ENCODE assay signal across 7 cellular contexts in genomic region chr22:41915035-41915782, GRCh38. TPM values are rescaled to one million over a fixed set of nuclear protein-coding genes. Genes with fewer than 3 reads are reported as not detected.
DNase-seq lines count a peak whose midpoint lies in the region; ATAC-seq, FAIRE-seq and TF ChIP-seq lines count a peak whose summit lies in the region.

SHISA8 (minus strand) TSS chr22:41915074; CDS start chr22:41914667, 407 bp downstream.

- no peaks in the 10 kb centered on the region for H3K79me2 ChIP-seq in astrocyte (ENCODE audit: insufficient read depth, low read length)

- H3K27me3 Mint-ChIP-seq in astrocyte (ENCODE audit: low read depth, unreplicated experiment): peaks cover 50% of the 10 kb centered on the region

- DNase-seq in GM19238 (ENCODE audit: insufficient read length, low spot score): peak; percentile 71
- peak; percentile 54 for DNase-seq in T follicular helper cell (ENCODE audit: low read depth)
- peak; percentile 12 for DNase-seq in astrocyte (ENCODE audit: low read depth)
- DNase-seq in left lobe of liver (ENCODE audit: low spot score): no peak
- DNase-seq in stimulated activated CD8-positive, alpha-beta memory T cell treated with anti-CD3 and anti-CD28 coated beads, Interleukin-15, amount 100 ng/mL, for 48 hours (ENCODE audit: low read depth in 2 of 2): peak; percentile 37 to 43

- H3K27ac Mint-ChIP-seq in astrocyte (ENCODE audit: unreplicated experiment): no peak within 1 kb of the TSS

- peaks cover 5% of the 10 kb centered on the region for H3K4me1 Mint-ChIP-seq in astrocyte (ENCODE audit: low read depth, unreplicated experiment)

- no peak for FAIRE-seq in astrocyte (lab: Jason Lieb, UNC)

- peak within 1 kb of the TSS; percentile 39 for H3K4me2 ChIP-seq in astrocyte (ENCODE audit: low read length)

- peak within 1 kb of the TSS; percentile 40 for H3K4me3 Mint-ChIP-seq in astrocyte (ENCODE audit: unreplicated experiment)

- H3K27me3 ChIP-seq in astrocyte (ENCODE audit: insufficient read depth, low read length): peaks cover 57% of the 10 kb centered on the region

- no peak for TF ChIP-seq CTCF in astrocyte (IDR thresholded peaks at IDR 0.05; ENCODE audit: insufficient read depth, low read depth, low read length)

- no peak within 1 kb of the TSS for H3K4me3 ChIP-seq in astrocyte (ENCODE audit: insufficient read depth, low read depth, low read length)

- H3K9me3 Mint-ChIP-seq in astrocyte (ENCODE audit: unreplicated experiment): no peaks in the 10 kb centered on the region

- H3K9ac ChIP-seq in astrocyte (ENCODE audit: low read length): no peak within 1 kb of the TSS

- no peaks in the 10 kb centered on the region for H3K36me3 Mint-ChIP-seq in astrocyte (ENCODE audit: low read depth, unreplicated experiment)

- ATAC-seq in left lobe of liver (peak; percentile 80), GM19395 (IDR thresholded peaks at IDR 0.05; ENCODE audit: unreplicated experiment) (no peak), HG03378 (IDR thresholded peaks at IDR 0.05; ENCODE audit: unreplicated experiment) (no peak)

- H3K4me1 ChIP-seq in astrocyte (ENCODE audit: insufficient read depth, low read length): peaks cover 18% of the 10 kb centered on the region

- no peak within 1 kb of the TSS for H2AFZ ChIP-seq in astrocyte (ENCODE audit: low read depth, low read length)

- no peaks in the 10 kb centered on the region for H3K9me3 ChIP-seq in astrocyte (ENCODE audit: insufficient read depth, low read depth, low read length)

- H4K20me1 ChIP-seq in astrocyte (ENCODE audit: insufficient read depth, low read length): peaks cover 27% of the 10 kb centered on the region

- no peaks in the 10 kb centered on the region for H3K36me3 ChIP-seq in astrocyte (ENCODE audit: insufficient read depth, low read length)

- no peak within 1 kb of the TSS for H3K27ac ChIP-seq in astrocyte (ENCODE audit: low read depth, low read length)

RNA-seq across cellular contexts. Expression of gene SHISA8, which starts in this region (rescaled TPM):
- total RNA-seq in astrocyte (not detected in 2 replicates), left lobe of liver (not detected)

Comparison
In these comparisons a context has a peak if more than half of its experiments do, and no peak if none do; other contexts are left out.
1. Peak in DNase-seq and H3K4me2 ChIP-seq in astrocyte; RNA of the gene not detected or under 1 TPM.
2. Peak in ATAC-seq in left lobe of liver; RNA of the gene not detected or under 1 TPM.